8 cellular contexts compared by ENCODE assay signal in the genomic region with DNA sequence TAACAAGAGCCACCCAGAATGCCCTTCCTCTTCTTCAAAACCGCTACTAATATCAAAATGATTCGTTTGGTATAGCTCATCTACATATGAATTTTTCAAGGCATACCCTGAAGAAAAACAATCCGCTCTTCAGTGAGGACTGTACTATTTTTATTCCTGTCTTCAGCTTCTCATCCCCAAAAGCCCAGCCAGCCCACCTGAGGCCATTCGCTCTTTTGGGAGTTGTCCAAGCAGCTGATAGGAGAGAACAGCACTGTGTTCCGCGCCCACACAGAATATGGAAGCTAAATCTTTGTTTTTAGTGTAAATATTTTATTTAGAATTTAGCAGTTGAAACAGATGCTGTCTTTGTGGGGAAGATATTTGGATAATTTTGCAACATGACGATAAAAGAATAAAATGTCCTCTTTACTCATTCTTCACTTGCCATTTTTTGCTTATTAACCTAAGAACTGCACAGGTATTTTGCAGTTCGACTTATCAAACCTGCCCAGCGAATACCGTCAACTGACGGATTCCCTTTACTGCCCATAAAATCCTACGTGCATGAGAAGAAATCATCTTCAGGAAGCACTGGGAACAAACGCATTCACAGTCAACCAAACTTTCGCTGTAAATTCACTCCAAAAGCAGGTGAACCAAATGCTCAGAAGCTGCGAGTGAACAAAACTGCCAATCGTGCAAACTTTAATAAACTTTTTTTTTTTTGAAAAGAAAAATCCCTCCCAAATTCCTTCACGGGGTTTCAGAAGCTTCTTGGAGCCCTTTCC. TPM values are rescaled to one million over a fixed set of nuclear protein-coding genes. Genes with fewer than 3 reads are reported as not detected.
DNase-seq lines count a peak whose midpoint lies in the region; ATAC-seq and TF ChIP-seq lines count a peak whose summit lies in the region.

No MANE protein-coding gene starts in this region.

- peak overlapping the region in 5 of 8 donors; percentile 22 to 83 (median 69) for H3K4me3 Mint-ChIP-seq in CD4-positive, alpha-beta memory T cell
- H3K4me3 Mint-ChIP-seq in T-cell = peak overlapping the region in 2 of 3 donors; percentile 56 to 72

- DNase-seq in CD4-positive, alpha-beta memory T cell = no peak
- DNase-seq in T-cell (no peak), right cardiac atrium (peak in 1 of 3 donors; percentile 22), HEK293T (ENCODE audit: extremely low spot score) (no peak), NCI-H2081 (lab: John Stamatoyannopoulos, UW) (no peak), germinal center (ENCODE audit: low spot score) (no peak)

- no peaks in the 10 kb centered on the region for H3K9me3 ChIP-seq in CD4-positive, alpha-beta memory T cell (ENCODE audit: control insufficient read depth in 1 of 2, low read length in 2 of 2)
- H3K9me3 ChIP-seq in right cardiac atrium (ENCODE audit: control insufficient read depth, low read length) = no peaks in the 10 kb centered on the region
- no peaks in the 10 kb centered on the region for H3K9me3 ChIP-seq in parathyroid adenoma (ENCODE audit: control insufficient read depth, low read length)

- POLR2A ChIA-PET in CD4-positive, alpha-beta memory T cell (lab: Charles Lee; ENCODE audit: partially characterized antibody) = no interaction called here
- POLR2A ChIA-PET in T-cell (lab: Charles Lee) (interaction anchor here in 1 of 2 donors (0.7 kb wide), 1 partner anchor 21 kb away, joined by 4 read pairs; no protein-coding TSS in a partner anchor), HEK293T (lab: Yijun Ruan, JAX) (no interaction called here)

- H3K9me3 Mint-ChIP-seq in CD4-positive, alpha-beta memory T cell = peaks cover 0 to 12% (median 5%) of the 10 kb centered on the region in 8 donors
- no peaks in the 10 kb centered on the region for H3K9me3 Mint-ChIP-seq in T-cell

- no peak for TF ChIP-seq CTCF in parathyroid adenoma (IDR thresholded peaks at IDR 0.05)

- intact Hi-C loops in CD4-positive, alpha-beta memory T cell (cut with micrococcal nuclease) = no loop called here
- intact Hi-C loops in right cardiac atrium (cut with DNase I) = loop anchor here in 2 of 4 donors (2.0 to 10.0 kb wide), 4 partner anchors 64 to 362 kb away; no protein-coding TSS in a partner anchor

- 35% methylated on average over 17 of the region's 17 CpGs for WGBS in right cardiac atrium

- no peak for ATAC-seq in T-cell (replicated peaks in 1 of 4)
- no peak for ATAC-seq in right cardiac atrium
- no peak for ATAC-seq in HG03135 (IDR thresholded peaks at IDR 0.05; ENCODE audit: unreplicated experiment)

- peaks cover 27% of the 10 kb centered on the region for H3K27me3 ChIP-seq in CD4-positive, alpha-beta memory T cell (ENCODE audit: insufficient read depth, low read length)
- H3K27me3 ChIP-seq in right cardiac atrium (ENCODE audit: control insufficient read depth, insufficient read depth) = no peaks in the 10 kb centered on the region
- H3K27me3 ChIP-seq in parathyroid adenoma (ENCODE audit: control insufficient read depth, insufficient read depth, low read length) = no peaks in the 10 kb centered on the region

- no peaks in the 10 kb centered on the region for H3K79me2 ChIP-seq in parathyroid adenoma

- H3K27ac Mint-ChIP-seq in CD4-positive, alpha-beta memory T cell = peak overlapping the region in 1 of 7 donors; percentile 38
- no peak overlapping the region for H3K27ac Mint-ChIP-seq in T-cell

- H3K4me1 Mint-ChIP-seq in CD4-positive, alpha-beta memory T cell = peaks cover 3 to 20% (median 8%) of the 10 kb centered on the region in 4 donors
- H3K4me1 Mint-ChIP-seq in T-cell = peaks cover 13 to 20% (median 19%) of the 10 kb centered on the region in 3 donors

- no peak overlapping the region for H3K9ac ChIP-seq in parathyroid adenoma

- H3K4me1 ChIP-seq in CD4-positive, alpha-beta memory T cell (ENCODE audit: insufficient read depth, low read length) = peaks cover 18% of the 10 kb centered on the region
- H3K4me1 ChIP-seq in right cardiac atrium (ENCODE audit: control insufficient read depth, insufficient read depth, low read length) (no peaks in the 10 kb centered on the region), parathyroid adenoma (peaks cover 3% of the 10 kb centered on the region)

- H3K27ac ChIP-seq in CD4-positive, alpha-beta memory T cell (ENCODE audit: low read depth, low read length) = no peak overlapping the region
- H3K27ac ChIP-seq in right cardiac atrium (ENCODE audit: low read length) (peak overlapping the region; percentile 96), parathyroid adenoma (no peak overlapping the region)

- no peak overlapping the region for H3K4me3 ChIP-seq in CD4-positive, alpha-beta memory T cell (ENCODE audit: low read length in 2 of 2)
- H3K4me3 ChIP-seq in right cardiac atrium (ENCODE audit: low read length) (peak overlapping the region; percentile 100), parathyroid adenoma (ENCODE audit: low read depth, low read length) (peak overlapping the region; percentile 42)

- peak overlapping the region; percentile 76 for H2AFZ ChIP-seq in parathyroid adenoma

- CTCF ChIA-PET in CD4-positive, alpha-beta memory T cell (lab: Charles Lee; ENCODE audit: partially characterized antibody) = no interaction called here
- CTCF ChIA-PET in T-cell (lab: Charles Lee) = no interaction called here
- CTCF ChIA-PET in HEK293T (lab: Yijun Ruan, JAX) = no interaction called here

- H3K36me3 Mint-ChIP-seq in CD4-positive, alpha-beta memory T cell = no peaks in the 10 kb centered on the region
- H3K36me3 Mint-ChIP-seq in T-cell = no peaks in the 10 kb centered on the region

- H3K4me2 ChIP-seq in parathyroid adenoma (ENCODE audit: low read length) = no peak overlapping the region

- peaks cover 35 to 39% of the 10 kb centered on the region in 2 donors for H3K27me3 Mint-ChIP-seq in CD4-positive, alpha-beta memory T cell
- H3K27me3 Mint-ChIP-seq in T-cell = peaks cover 44 to 55% of the 10 kb centered on the region in 2 donors

- H3K36me3 ChIP-seq in CD4-positive, alpha-beta memory T cell (ENCODE audit: insufficient read depth, low read length) = no peaks in the 10 kb centered on the region
- no peaks in the 10 kb centered on the region for H3K36me3 ChIP-seq in parathyroid adenoma (ENCODE audit: control insufficient read depth, insufficient read depth, low read length)

TF ChIP-seq in HEK293T, 16 proteins besides CTCF, POLR2A, EP300 and RAD21:
- TF ChIP-seq ZNF384 (IDR thresholded peaks at IDR 0.05) (no peak), CTBP1 (IDR thresholded peaks at IDR 0.05; ENCODE audit: borderline replicate concordance) (no peak), TARDBP (IDR thresholded peaks at IDR 0.05) (no peak), L3MBTL2 (conservative IDR thresholded peaks at IDR 0.05) (no peak), SP1 (IDR thresholded peaks at IDR 0.05) (no peak), FOXA1 (IDR thresholded peaks at IDR 0.05) (no peak), FOXM1 (IDR thresholded peaks at IDR 0.05; ENCODE audit: borderline replicate concordance) (no peak), ARNT (IDR thresholded peaks at IDR 0.05) (no peak), BHLHE40 (IDR thresholded peaks at IDR 0.05; ENCODE audit: borderline replicate concordance) (no peak), FOXK2 (IDR thresholded peaks at IDR 0.05) (no peak), SUZ12 (IDR thresholded peaks at IDR 0.05) (no peak)
- TF ChIP-seq, protein P1, sequence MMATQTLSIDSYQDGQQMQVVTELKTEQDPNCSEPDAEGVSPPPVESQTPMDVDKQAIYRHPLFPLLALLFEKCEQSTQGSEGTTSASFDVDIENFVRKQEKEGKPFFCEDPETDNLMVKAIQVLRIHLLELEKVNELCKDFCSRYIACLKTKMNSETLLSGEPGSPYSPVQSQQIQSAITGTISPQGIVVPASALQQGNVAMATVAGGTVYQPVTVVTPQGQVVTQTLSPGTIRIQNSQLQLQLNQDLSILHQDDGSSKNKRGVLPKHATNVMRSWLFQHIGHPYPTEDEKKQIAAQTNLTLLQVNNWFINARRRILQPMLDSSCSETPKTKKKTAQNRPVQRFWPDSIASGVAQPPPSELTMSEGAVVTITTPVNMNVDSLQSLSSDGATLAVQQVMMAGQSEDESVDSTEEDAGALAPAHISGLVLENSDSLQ (IDR thresholded peaks at IDR 0.05) = no peak

RNA-seq across cellular contexts. Expression of a gene that starts 3.4 kb away (rescaled TPM):
- not detected for total RNA-seq in CD4-positive, alpha-beta memory T cell
- not detected for polyA plus RNA-seq in CD4-positive, alpha-beta memory T cell
- total RNA-seq in T-cell (1 to 10 TPM in 3 of 5 donors, under 1 TPM in 2; 0.30 to 2.3 (median 1.4) TPM), right cardiac atrium (10 to 100 TPM; 37.3 to 54.5 (median 42.1) TPM)
- polyA plus RNA-seq in right cardiac atrium = 7.2 TPM

Comparison
In these comparisons a context has a peak if more than half of its experiments do, and no peak if none do; other contexts are left out.
1. H3K4me3 ChIP-seq: peak in right cardiac atrium (single experiment) and parathyroid adenoma (single experiment); none in CD4-positive, alpha-beta memory T cell (0 of 2).
2. RNA of a gene that starts 3.4 kb away (total RNA-seq): 37.3 to 54.5 TPM in right cardiac atrium; 0.30 to 2.3 TPM in T-cell and not detected in CD4-positive, alpha-beta memory T cell; every median in the first group is over 10 times any median in the second.